20 cellular contexts compared by ENCODE assay signal in the genomic region with DNA sequence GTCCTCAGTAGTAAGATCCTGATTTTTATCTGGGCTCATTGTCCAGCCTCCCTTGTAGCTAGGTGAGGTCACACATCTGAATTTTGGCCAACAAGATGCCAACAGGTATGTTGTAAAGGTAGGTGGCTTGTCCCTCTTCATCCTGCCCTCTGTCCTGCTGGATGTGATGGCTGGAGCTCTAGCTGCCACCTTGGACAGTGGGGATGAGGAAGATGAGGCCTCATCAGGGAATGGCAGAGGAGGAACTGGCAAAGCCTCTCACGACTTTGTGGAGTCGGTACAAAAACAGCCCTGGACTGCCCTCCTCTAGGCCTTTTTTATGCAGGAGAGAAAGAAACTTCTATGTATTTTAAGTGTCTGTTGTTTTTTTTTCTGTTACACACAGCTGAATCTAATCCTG. TPM values are rescaled to one million over a fixed set of nuclear protein-coding genes. Genes with fewer than 3 reads are reported as not detected.
DNase-seq lines count a peak whose midpoint lies in the region; FAIRE-seq and TF ChIP-seq lines count a peak whose summit lies in the region.
"Had no signal": no experiment of that assay in that cellular context is flagged by ENCODE, and none has a peak within 500 bp of the region (broad histone marks: within the 10 kb centered on the region; RNA-seq: fewer than 3 reads in every experiment).

No MANE protein-coding gene starts in this region.

- peak overlapping the region; percentile 99 for H3K27ac Mint-ChIP-seq in chondrocyte (ENCODE audit: unreplicated experiment)
- H3K27ac Mint-ChIP-seq: activated naive CD8-positive, alpha-beta T cell treated with anti-CD3 and anti-CD28 coated beads, Interleukin-2, amount 50 U/mL, for 24 hours; stimulated activated naive CD8-positive, alpha-beta T cell treated with anti-CD3 and anti-CD28 coated beads, Interleukin-15, Interleukin-2, amounts not matched to agents 100 ng/mL and 50 ng/mL, for 24 hours had no signal

- peaks cover 4% of the 10 kb centered on the region for H3K36me3 Mint-ChIP-seq in chondrocyte (ENCODE audit: low read depth)

- no peaks in the 10 kb centered on the region for H3K27me3 Mint-ChIP-seq in chondrocyte (ENCODE audit: low read depth)

- H3K27ac ChIP-seq in mucosa of rectum (ENCODE audit: low read depth in 2 of 2, low read length in 2 of 2) (peak overlapping the region; percentile 18 to 32), tibial artery (peak overlapping the region; percentile 97 to 98)
- H3K27ac ChIP-seq: BLaER1, VCaP had no signal

- H3K9me3 ChIP-seq in mucosa of rectum (ENCODE audit: control insufficient read depth in 2 of 2, low read length in 2 of 2) (no peaks in the 10 kb centered on the region), tibial artery (no peaks in the 10 kb centered on the region)
- H3K9me3 ChIP-seq: BLaER1 had no signal

- TF ChIP-seq CTCF in chondrocyte (IDR thresholded peaks at IDR 0.05) (no peak), tibial artery (IDR thresholded peaks at IDR 0.05) (no peak)

- H3K36me3 ChIP-seq in mucosa of rectum (ENCODE audit: control insufficient read depth in 2 of 2, insufficient read depth in 2 of 2, low read length in 2 of 2) (peaks cover 0 to 7% of the 10 kb centered on the region in 2 donors), tibial artery (peaks cover 0 to 2% (median 2%) of the 10 kb centered on the region in 3 donors)

- H3K4me1 ChIP-seq in mucosa of rectum (ENCODE audit: control insufficient read depth in 2 of 2, insufficient read depth in 2 of 2, low read length in 2 of 2) = peaks cover 23 to 28% of the 10 kb centered on the region in 2 donors
- H3K4me1 ChIP-seq in tibial artery = peaks cover 9 to 88% (median 86%) of the 10 kb centered on the region in 4 donors

- DNase-seq in HTR-8/SVneo (ENCODE audit: insufficient read length, low spot score) (no peak), chondrocyte (ENCODE audit: low spot score) (peak; percentile 18), tibial artery (peak in 1 of 2 donors; percentile 66), HT-29 (ENCODE audit: low spot score) (no peak), NCI-H748 treated with DMSO at 0.1 percent for 48 hours (lab: John Stamatoyannopoulos, UW) (no peak)
- DNase-seq in activated CD8-positive, alpha-beta memory T cell treated with anti-CD3 and anti-CD28 coated beads for 24 hours = no peak
- DNase-seq: activated naive CD8-positive, alpha-beta T cell treated with anti-CD3 and anti-CD28 coated beads, Interleukin-2, amount 50 U/mL, for 24 hours; central memory CD4-positive, alpha-beta T cell; DMS 273 treated with DMSO at 0.1 percent for 48 hours; effector memory CD4-positive, alpha-beta T cell; MM.1S; NCI-H1694 treated with DMSO at 0.1 percent for 48 hours; NCI-H345; RPMI8226; stimulated activated CD4-positive, alpha-beta T cell treated with anti-CD3 and anti-CD28 coated beads, Interleukin-15, amount 100 ng/mL, for 24 hours; T-helper 1 cell had no signal

- peaks cover 67% of the 10 kb centered on the region for H3K4me1 Mint-ChIP-seq in chondrocyte (ENCODE audit: low read depth)

- peak; percentile 44 for FAIRE-seq in HTR-8/SVneo (lab: Jason Lieb, UNC)

- no peaks in the 10 kb centered on the region for H3K9me3 Mint-ChIP-seq in chondrocyte (ENCODE audit: low read depth)
- H3K9me3 Mint-ChIP-seq: activated naive CD8-positive, alpha-beta T cell treated with anti-CD3 and anti-CD28 coated beads, Interleukin-2, amount 50 U/mL, for 24 hours; stimulated activated naive CD8-positive, alpha-beta T cell treated with anti-CD3 and anti-CD28 coated beads, Interleukin-15, Interleukin-2, amounts not matched to agents 100 ng/mL and 50 ng/mL, for 24 hours had no signal

- H3K4me3 ChIP-seq in mucosa of rectum (ENCODE audit: low read length in 2 of 2) (no peak overlapping the region), tibial artery (no peak overlapping the region)
- H3K4me3 ChIP-seq: BLaER1 had no signal

- intact Hi-C loops in tibial artery (cut with DNase I; ENCODE audit: low total_unique reads) = no loop called here

- H3K4me3 Mint-ChIP-seq in chondrocyte (ENCODE audit: unreplicated experiment) = no peak overlapping the region
- H3K4me3 Mint-ChIP-seq: activated naive CD8-positive, alpha-beta T cell treated with anti-CD3 and anti-CD28 coated beads, Interleukin-2, amount 50 U/mL, for 24 hours; stimulated activated naive CD8-positive, alpha-beta T cell treated with anti-CD3 and anti-CD28 coated beads, Interleukin-15, Interleukin-2, amounts not matched to agents 100 ng/mL and 50 ng/mL, for 24 hours had no signal

- no peaks in the 10 kb centered on the region for H3K27me3 ChIP-seq in mucosa of rectum (ENCODE audit: control insufficient read depth in 2 of 2, insufficient read depth in 2 of 2, low read length in 2 of 2)
- H3K27me3 ChIP-seq in tibial artery = no peaks in the 10 kb centered on the region
- H3K27me3 ChIP-seq: BLaER1 had no signal

- no peak overlapping the region for H3K9ac ChIP-seq in mucosa of rectum (ENCODE audit: low read depth in 1 of 2, low read length in 2 of 2)
- H3K9ac ChIP-seq: BLaER1 had no signal

RNA-seq across cellular contexts. Expression of gene MFAP4, which starts 2.4 kb away (rescaled TPM):
- total RNA-seq in chondrocyte = 307 to 312 TPM (median 310 TPM) in 3 replicates
- total RNA-seq in HT-29 (2014; rRNA removed; shearing (Covaris generic)) = not detected in 2 replicates

RNA-seq across cellular contexts. Expression of gene MAPK7, which starts 11.1 kb away (rescaled TPM):
- 50.0 to 53.6 TPM (median 52.3 TPM) in 3 replicates for total RNA-seq in chondrocyte
- 5.6 and 6.4 TPM in 2 replicates for total RNA-seq in HT-29 (2014; rRNA removed; shearing (Covaris generic))

RNA-seq across cellular contexts. Expression of gene RNF112, which starts 21.6 kb away (rescaled TPM):
- total RNA-seq in chondrocyte = 0.67 to 1.5 TPM (median 1.5 TPM) in 3 replicates
- total RNA-seq in HT-29 (2014; rRNA removed; shearing (Covaris generic)) = not detected in 2 replicates

RNA-seq across cellular contexts. Expression of gene B9D1, which starts 26.9 kb away (rescaled TPM):
- total RNA-seq in chondrocyte = 9.4 to 22.0 TPM (median 9.9 TPM) in 3 replicates
- total RNA-seq in HT-29 (2014; rRNA removed; shearing (Covaris generic)) = 28.1 and 29.3 TPM in 2 replicates

Comparison
In these comparisons a context has a peak if more than half of its experiments do, and no peak if none do; other contexts are left out.
1. RNA of gene MFAP4, which starts 2.4 kb away (total RNA-seq): 307 to 312 TPM in chondrocyte; not detected in HT-29; every median in the first group is over 100 times any median in the second.